12 cellular contexts compared by ENCODE assay signal in the genomic region with DNA sequence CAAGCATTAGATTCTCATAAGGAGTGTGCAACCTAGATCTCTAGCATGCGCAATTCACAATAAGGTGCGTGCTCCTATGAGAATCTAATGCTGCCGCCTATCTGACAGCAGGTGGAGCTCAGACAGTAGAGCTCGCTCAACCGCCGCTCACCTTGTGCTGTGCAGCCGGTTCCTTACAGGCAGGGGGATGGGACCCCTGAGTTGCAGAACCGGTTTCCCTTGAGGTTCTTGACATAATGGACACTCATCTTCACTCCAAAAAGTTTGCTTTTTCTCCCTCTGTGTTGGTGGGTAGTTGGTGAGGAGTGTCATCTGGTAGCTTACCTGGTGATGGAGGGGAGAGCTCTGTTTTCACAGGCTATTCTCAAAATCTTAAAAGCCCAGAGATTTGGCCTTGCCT.
DNase-seq lines count a peak whose midpoint lies in the region; ATAC-seq and TF ChIP-seq lines count a peak whose summit lies in the region.
"Had no signal": no experiment of that assay in that cellular context is flagged by ENCODE, and none has a peak within 500 bp of the region (broad histone marks: within the 10 kb centered on the region; RNA-seq: fewer than 3 reads in every experiment).

No MANE protein-coding gene starts in this region.

- DNase-seq in HT-29 (ENCODE audit: low spot score) (peak; percentile 94), left kidney (ENCODE audit: low read depth, low spot score) (peak; percentile 81), NCI-H2107 treated with DMSO at 0.1 percent for 48 hours (lab: John Stamatoyannopoulos, UW; ENCODE audit: unreplicated experiment) (no peak), uterus (no peak), substantia nigra (lab: John Stamatoyannopoulos, UW) (no peak)
- DNase-seq: activated T-cell treated with anti-CD3 and anti-CD28 coated beads for 4 hours, NCI-H2171, Right ventricle myocardium superior had no signal

- H3K9me3 ChIP-seq in uterus: no peaks in the 10 kb centered on the region

- H3K27ac ChIP-seq in 22Rv1 (peak overlapping the region; percentile 42), VCaP (peak overlapping the region; percentile 38; the same call in 1 of the 2 replicates), uterus (no peak overlapping the region), substantia nigra (ENCODE audit: low read depth, low read length, poor library complexity, severe bottlenecking) (no peak overlapping the region)

- TF ChIP-seq POLR2A in uterus (IDR thresholded peaks at IDR 0.05): no peak

- H3K27me3 ChIP-seq in uterus: no peaks in the 10 kb centered on the region

- H3K4me1 ChIP-seq in uterus: no peaks in the 10 kb centered on the region

- intact Hi-C loops in uterus (cut with DNase I; ENCODE audit: low total_unique reads): no loop called here

- ATAC-seq in GM19467 (IDR thresholded peaks at IDR 0.05; ENCODE audit: unreplicated experiment): no peak
- ATAC-seq: left lobe of liver had no signal

- TF ChIP-seq CTCF in 22Rv1 (IDR thresholded peaks at IDR 0.05): peak; percentile 81
- peak; percentile 71 for TF ChIP-seq CTCF in VCaP (conservative IDR thresholded peaks at IDR 0.05)
- TF ChIP-seq CTCF in uterus (IDR thresholded peaks at IDR 0.05): peak in 1 of 4 experiments; percentile 10

- no peak overlapping the region for H3K4me3 ChIP-seq in uterus

- H3K36me3 ChIP-seq in uterus: no peaks in the 10 kb centered on the region

Comparison
In these comparisons a context has a peak if more than half of its experiments do, and no peak if none do; other contexts are left out.
1. H3K27ac ChIP-seq: peak in 22Rv1 (single experiment) and VCaP (single experiment); none in uterus (0 of 2) and substantia nigra (single experiment).
2. DNase-seq: peak in HT-29 (single experiment) and left kidney (single experiment); none in NCI-H2107 treated with DMSO at 0.1 percent for 48 hours (single experiment), uterus (0 of 2) and substantia nigra (0 of 49).